Comparison of ENCODE assay signal across 18 cellular contexts in the genomic region with DNA sequence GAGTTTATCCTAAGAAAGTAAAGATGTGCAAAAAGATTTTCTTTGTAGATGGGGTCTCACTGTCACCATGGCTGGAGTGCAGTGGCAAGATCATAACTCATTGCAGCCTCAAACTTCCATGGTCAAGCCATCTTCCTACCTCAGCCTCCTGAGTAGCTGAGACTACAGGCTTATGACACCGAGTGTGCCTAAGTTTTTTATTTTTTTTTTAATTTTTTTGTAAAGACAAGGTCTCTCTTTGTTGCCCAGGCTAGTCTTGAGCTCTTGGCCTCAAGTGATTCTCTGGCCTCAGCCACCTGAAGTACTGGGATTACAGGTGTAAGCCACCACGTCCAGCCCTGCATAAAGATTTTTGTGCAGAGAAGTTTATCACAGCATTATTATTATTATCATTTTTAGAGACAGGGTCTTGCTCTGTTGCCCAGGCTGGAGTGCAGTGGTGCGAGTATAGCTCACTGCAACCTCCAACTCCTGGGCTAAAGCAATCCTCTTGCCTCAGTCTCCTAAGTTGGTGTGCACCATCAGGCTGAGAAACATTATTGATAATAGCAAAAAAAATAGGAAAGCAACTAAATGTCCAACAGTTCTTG. TPM values are rescaled to one million over a fixed set of nuclear protein-coding genes. Genes with fewer than 3 reads are reported as not detected.
A peak's percentile ranks its signal among the peaks of the same experiment; 100 is the strongest.
DNase-seq lines count a peak whose midpoint lies in the region; ATAC-seq, FAIRE-seq and TF ChIP-seq lines count a peak whose summit lies in the region.
"Had no signal": no experiment of that assay in that cellular context is flagged by ENCODE, and none has a peak within 500 bp of the region (broad histone marks: within the 10 kb centered on the region; RNA-seq: fewer than 3 reads in every experiment).

No MANE protein-coding gene starts in this region.

- dilution Hi-C loops in endothelial cell of umbilical vein (cut with MboI; ENCODE audit: extremely low pct_ligation_motif_present, low sequenced_read_pairs): no loop called here

- H3K9me3 Mint-ChIP-seq in activated T-cell treated with anti-CD3 and anti-CD28 coated beads, Interleukin-2, amount 50 U/mL, for 72 hours: no peaks in the 10 kb centered on the region

- peak overlapping the region; percentile 98 for H2BK12ac ChIP-seq in trophoblast cell (ENCODE audit: low read length)

- peak overlapping the region; percentile 54 for H4K8ac ChIP-seq in trophoblast cell (ENCODE audit: low read depth, low read length)

- BruUV-seq in endothelial cell of umbilical vein (replicated peaks; lab: Mats Ljungman, UMichigan): no TSS peak

- no peak overlapping the region for H3K23ac ChIP-seq in trophoblast cell (ENCODE audit: low read length)

- H3K9me3 ChIP-seq in BLaER1 treated with 17β-estradiol and CSF1 and Interleukin-3, amounts not matched to agents 10 nM and 100 nM (replicated peaks in 1 of 11): no peaks in the 10 kb centered on the region
- H3K9me3 ChIP-seq in OCI-LY1 (ENCODE audit: low read length): no peaks in the 10 kb centered on the region
- H3K9me3 ChIP-seq in endothelial cell of umbilical vein (replicated peaks; ENCODE audit: control insufficient read depth, insufficient read depth, low read length): no peaks in the 10 kb centered on the region
- no peaks in the 10 kb centered on the region for H3K9me3 ChIP-seq in trophoblast cell (ENCODE audit: insufficient read depth, low read depth, low read length)
- H3K9me3 ChIP-seq in body of pancreas: no peaks in the 10 kb centered on the region
- no peaks in the 10 kb centered on the region for H3K9me3 ChIP-seq in gastroesophageal sphincter
- H3K9me3 ChIP-seq: HAP-1 had no signal

- CTCF ChIA-PET in endothelial cell of umbilical vein (lab: Charles Lee): interaction anchor here (2.2 to 2.6 kb wide), 2 partner anchors 20 to 42 kb away, joined by 13 to 35 read pairs; partner anchors contain the start of genes MDM2 and SLC35E3

- FAIRE-seq in endothelial cell of umbilical vein (lab: Jason Lieb, UNC): peak; percentile 4
- FAIRE-seq: HTR-8/SVneo had no signal

- TF ChIP-seq CTCF in OCI-LY1 (IDR thresholded peaks at IDR 0.05; ENCODE audit: low read length) (no peak), endothelial cell of umbilical vein (IDR thresholded peaks at IDR 0.05; ENCODE audit: extremely low read depth in 1 of 2, insufficient read depth in 1 of 2, low read depth in 1 of 2, low read length in 2 of 2) (no peak), body of pancreas (IDR thresholded peaks at IDR 0.05) (no peak), gastroesophageal sphincter (IDR thresholded peaks at IDR 0.05) (no peak)

- intact Hi-C loops in endothelial cell of umbilical vein (cut with micrococcal nuclease): no loop called here
- intact Hi-C loops in body of pancreas (cut with DNase I): no loop called here

- H4K91ac ChIP-seq in trophoblast cell (ENCODE audit: low read depth, low read length): peak overlapping the region; percentile 47

- peak overlapping the region; percentile 66 for H3K14ac ChIP-seq in trophoblast cell (ENCODE audit: low read length)

- peak overlapping the region in 5 of 11 experiments; percentile 78 to 88 (median 83); a peak in 7 of 22 replicates for H3K9ac ChIP-seq in BLaER1 treated with 17β-estradiol and CSF1 and Interleukin-3, amounts not matched to agents 10 nM and 100 nM
- no peak overlapping the region for H3K9ac ChIP-seq in OCI-LY1 (ENCODE audit: low read length)
- no peak overlapping the region for H3K9ac ChIP-seq in endothelial cell of umbilical vein (replicated peaks; ENCODE audit: extremely low read depth, insufficient read depth, low read length)
- no peak overlapping the region for H3K9ac ChIP-seq in trophoblast cell (ENCODE audit: low read length)

- H3K4me2 ChIP-seq in BLaER1 treated with 17β-estradiol and CSF1 and Interleukin-3, amounts not matched to agents 10 nM and 100 nM: peak overlapping the region in 9 of 11 experiments; percentile 10 to 90 (median 78); a peak in 16 of 22 replicates
- H3K4me2 ChIP-seq in OCI-LY1 (ENCODE audit: low read length) (no peak overlapping the region), endothelial cell of umbilical vein (ENCODE audit: insufficient read depth, low read length) (no peak overlapping the region), trophoblast cell (ENCODE audit: low read length) (no peak overlapping the region)
- H3K4me2 ChIP-seq: PC-9 had no signal

- peak overlapping the region; percentile 79 for H2BK5ac ChIP-seq in trophoblast cell (ENCODE audit: low read depth, low read length, poor library complexity)

- no peak overlapping the region for H3K27ac Mint-ChIP-seq in activated T-cell treated with anti-CD3 and anti-CD28 coated beads, Interleukin-2, amount 50 U/mL, for 72 hours

- H2BK120ac ChIP-seq in trophoblast cell (ENCODE audit: insufficient read depth, low read length, poor library complexity): peak overlapping the region; percentile 80

- no peaks in the 10 kb centered on the region for H3K36me3 Mint-ChIP-seq in activated T-cell treated with anti-CD3 and anti-CD28 coated beads, Interleukin-2, amount 50 U/mL, for 72 hours (ENCODE audit: insufficient read depth in 2 of 2)

- H4K12ac ChIP-seq in trophoblast cell (ENCODE audit: low read depth, low read length): no peak overlapping the region

- H3K79me2 ChIP-seq in OCI-LY1 (ENCODE audit: insufficient read depth, low read length) (no peaks in the 10 kb centered on the region), endothelial cell of umbilical vein (ENCODE audit: control insufficient read depth, insufficient read depth, low read length) (no peaks in the 10 kb centered on the region), trophoblast cell (ENCODE audit: control insufficient read depth, insufficient read depth, low read length, poor library complexity) (peaks cover 3% of the 10 kb centered on the region)

- H3F3A ChIP-seq in OCI-LY1 (ENCODE audit: insufficient read depth, low read length): no peaks in the 10 kb centered on the region; the same call in 1 of the 2 replicates

- H2AK5ac ChIP-seq in trophoblast cell (ENCODE audit: low read length): peak overlapping the region; percentile 83

- H3K4me3 Mint-ChIP-seq in activated T-cell treated with anti-CD3 and anti-CD28 coated beads, Interleukin-2, amount 50 U/mL, for 72 hours: no peak overlapping the region

- H3K4me1 Mint-ChIP-seq in activated T-cell treated with anti-CD3 and anti-CD28 coated beads, Interleukin-2, amount 50 U/mL, for 72 hours (ENCODE audit: low read depth): peaks cover 5% of the 10 kb centered on the region

- H3K79me1 ChIP-seq in trophoblast cell (ENCODE audit: low read length): peaks cover 21% of the 10 kb centered on the region

- H3K27me3 ChIP-seq in BLaER1 treated with 17β-estradiol and CSF1 and Interleukin-3, amounts not matched to agents 10 nM and 100 nM: peaks cover 0 to 24% (median 14%) of the 10 kb centered on the region in 11 experiments; a peak in 11 of 22 replicates
- H3K27me3 ChIP-seq in OCI-LY1 (ENCODE audit: insufficient read depth, low read length): no peaks in the 10 kb centered on the region
- no peaks in the 10 kb centered on the region for H3K27me3 ChIP-seq in endothelial cell of umbilical vein (ENCODE audit: control insufficient read depth in 2 of 2, insufficient read depth in 2 of 2, low read length in 2 of 2)
- H3K27me3 ChIP-seq in trophoblast cell (ENCODE audit: insufficient read depth, low read length): no peaks in the 10 kb centered on the region
- no peaks in the 10 kb centered on the region for H3K27me3 ChIP-seq in body of pancreas
- no peaks in the 10 kb centered on the region for H3K27me3 ChIP-seq in gastroesophageal sphincter

- H3K18ac ChIP-seq in trophoblast cell (ENCODE audit: low read length): peak overlapping the region; percentile 82

- H3K9me2 ChIP-seq in OCI-LY1 (ENCODE audit: low read depth, low read length): no peaks in the 10 kb centered on the region

- H3K27me3 Mint-ChIP-seq in activated T-cell treated with anti-CD3 and anti-CD28 coated beads, Interleukin-2, amount 50 U/mL, for 72 hours (ENCODE audit: low read depth): no peaks in the 10 kb centered on the region

- TF ChIP-seq POLR2A in endothelial cell of umbilical vein (IDR thresholded peaks at IDR 0.05; ENCODE audit: low read depth, low read length) (no peak), body of pancreas (IDR thresholded peaks at IDR 0.05) (no peak), gastroesophageal sphincter (IDR thresholded peaks at IDR 0.05) (no peak)

- H3K4me3 ChIP-seq in BLaER1 treated with 17β-estradiol and CSF1 and Interleukin-3, amounts not matched to agents 10 nM and 100 nM: no peak overlapping the region
- H3K4me3 ChIP-seq in OCI-LY1 (ENCODE audit: low read depth, low read length, poor library complexity, severe bottlenecking) (no peak overlapping the region), endothelial cell of umbilical vein (replicated peaks in 1 of 3; ENCODE audit: insufficient read depth in 1 of 3, low read depth in 1 of 3, low read length in 3 of 3) (no peak overlapping the region), trophoblast cell (ENCODE audit: low read depth, low read length) (no peak overlapping the region), body of pancreas (no peak overlapping the region), gastroesophageal sphincter (no peak overlapping the region)
- H3K4me3 ChIP-seq: HAP-1, PC-9 had no signal

- H4K20me1 ChIP-seq in BLaER1 treated with 17β-estradiol and CSF1 and Interleukin-3, amounts not matched to agents 10 nM and 100 nM: no peaks in the 10 kb centered on the region
- H4K20me1 ChIP-seq in OCI-LY1 (ENCODE audit: insufficient read depth, low read length) (no peaks in the 10 kb centered on the region), endothelial cell of umbilical vein (replicated peaks; ENCODE audit: control insufficient read depth, extremely low read depth, insufficient read depth, low read length) (no peaks in the 10 kb centered on the region)

- peaks cover 53 to 86% (median 82%) of the 10 kb centered on the region in 10 experiments for H3K4me1 ChIP-seq in BLaER1 treated with 17β-estradiol and CSF1 and Interleukin-3, amounts not matched to agents 10 nM and 100 nM
- peaks cover 93% of the 10 kb centered on the region for H3K4me1 ChIP-seq in OCI-LY1 (ENCODE audit: insufficient read depth, low read length, severe bottlenecking)
- peaks cover 18% of the 10 kb centered on the region for H3K4me1 ChIP-seq in endothelial cell of umbilical vein (ENCODE audit: control insufficient read depth, extremely low read depth, insufficient read depth, low read length)
- H3K4me1 ChIP-seq in trophoblast cell (ENCODE audit: control insufficient read depth in 1 of 2, insufficient read depth in 2 of 2, low read length in 2 of 2): peaks cover 4 to 9% of the 10 kb centered on the region in 2 experiments
- H3K4me1 ChIP-seq in body of pancreas: peaks cover 48% of the 10 kb centered on the region
- peaks cover 0 to 5% (median 0%) of the 10 kb centered on the region in 3 donors for H3K4me1 ChIP-seq in gastroesophageal sphincter
- H3K4me1 ChIP-seq: HAP-1 had no signal

- no peak for DNase-seq in endothelial cell of umbilical vein (ENCODE audit: low read depth, low spot score)
- no peak for DNase-seq in trophoblast cell
- no peak for DNase-seq in activated T-cell treated with anti-CD3 and anti-CD28 coated beads, Interleukin-2, amount 50 U/mL, for 72 hours
- DNase-seq in body of pancreas: no peak
- DNase-seq: DMS79 treated with DMSO at 0.1 percent for 48 hours, NCI-H1092 treated with DMSO at 0.1 percent for 48 hours, NCI-H1694, NCI-H2081 treated with DMSO at 0.1 percent for 48 hours, NCI-H510A treated with DMSO at 0.1 percent for 48 hours, NCI-H82, PC-9 had no signal

- POLR2A ChIA-PET in endothelial cell of umbilical vein (lab: Charles Lee): interaction anchor here (2.7 kb wide), 1 partner anchor 19 kb away, joined by 21 read pairs; the partner anchor contains the start of gene MDM2

- TF ChIP-seq EP300 in gastroesophageal sphincter (IDR thresholded peaks at IDR 0.05): no peak

- H3K4ac ChIP-seq in trophoblast cell (ENCODE audit: low read depth, low read length): no peak overlapping the region

- H2AFZ ChIP-seq in OCI-LY1 (ENCODE audit: low read length) (no peak overlapping the region), endothelial cell of umbilical vein (ENCODE audit: low read depth, low read length) (no peak overlapping the region), trophoblast cell (ENCODE audit: insufficient read depth, low read length, poor library complexity) (no peak overlapping the region)
- H2AFZ ChIP-seq: PC-9 had no signal

- H3K36me3 ChIP-seq in BLaER1 treated with 17β-estradiol and CSF1 and Interleukin-3, amounts not matched to agents 10 nM and 100 nM: no peaks in the 10 kb centered on the region; a peak in 1 of 22 replicates
- H3K36me3 ChIP-seq in OCI-LY1 (ENCODE audit: insufficient read depth, low read length) (no peaks in the 10 kb centered on the region), endothelial cell of umbilical vein (ENCODE audit: control insufficient read depth in 2 of 2, extremely low read depth in 1 of 2, insufficient read depth in 2 of 2, low read length in 2 of 2) (no peaks in the 10 kb centered on the region), trophoblast cell (ENCODE audit: control insufficient read depth in 1 of 2, insufficient read depth in 2 of 2, low read length in 2 of 2) (no peaks in the 10 kb centered on the region), body of pancreas (replicated peaks in 1 of 2; ENCODE audit: insufficient read depth in 1 of 2, low read depth in 2 of 2) (no peaks in the 10 kb centered on the region), gastroesophageal sphincter (peaks cover 0 to 3% of the 10 kb centered on the region in 2 donors)
- H3K36me3 ChIP-seq: HAP-1 had no signal

- no peak for ATAC-seq in activated T-cell treated with anti-CD3 and anti-CD28 coated beads, Interleukin-2, amount 50 U/mL, for 72 hours (replicated peaks in 1 of 2)
- ATAC-seq in body of pancreas (no peak), HG03565 (IDR thresholded peaks at IDR 0.05; ENCODE audit: unreplicated experiment) (no peak), gastroesophageal sphincter (no peak)

- no CpG with 5 or more reads among the region's 3 CpGs for WGBS in trophoblast cell (ENCODE audit: extremely low coverage, insufficient coverage, insufficient read length)
- WGBS in body of pancreas, 2 donors: 90 to 92% methylated on average over 3 of the region's 3 CpGs
- 90 to 91% methylated on average over 2 of the region's 3 CpGs for WGBS in gastroesophageal sphincter (ENCODE audit: low coverage in 1 of 2), 2 donors

- H3K9me1 ChIP-seq in endothelial cell of umbilical vein (replicated peaks; ENCODE audit: control insufficient read depth, extremely low read depth, insufficient read depth, low read length): no peaks in the 10 kb centered on the region

- H3K27ac ChIP-seq in BLaER1 treated with 17β-estradiol and CSF1 and Interleukin-3, amounts not matched to agents 10 nM and 100 nM: peak overlapping the region in 9 of 11 experiments; percentile 80 to 99 (median 96); a peak in 18 of 22 replicates
- peak overlapping the region; percentile 95 for H3K27ac ChIP-seq in OCI-LY1 (ENCODE audit: low read depth, low read length, poor library complexity, severe bottlenecking)
- no peak overlapping the region for H3K27ac ChIP-seq in endothelial cell of umbilical vein (ENCODE audit: insufficient read depth, low read depth, low read length)
- H3K27ac ChIP-seq in trophoblast cell (ENCODE audit: low read depth, low read length): no peak overlapping the region
- peak overlapping the region in 1 of 4 donors; percentile 81 for H3K27ac ChIP-seq in body of pancreas
- H3K27ac ChIP-seq in gastroesophageal sphincter: no peak overlapping the region
- H3K27ac ChIP-seq: C4-2B, PC-9 had no signal

RNA-seq across cellular contexts. Expression of gene MDM2, which starts 19.3 kb away (rescaled TPM):
- total RNA-seq in endothelial cell of umbilical vein (270 and 276 TPM in 2 replicates), body of pancreas (10 to 100 TPM; 54.1 to 93.4 TPM), gastroesophageal sphincter (10 to 100 TPM; 47.5 to 79.2 (median 57.4) TPM)
- polyA plus RNA-seq in endothelial cell of umbilical vein: 12.2 and 16.7 TPM in 2 replicates
- 19.5 and 20.9 TPM in 2 replicates for polyA plus RNA-seq in endothelial cell of umbilical vein (2011; cell fraction: cytosol; rRNA removed)
- polyA plus RNA-seq in endothelial cell of umbilical vein (2011; cell fraction: nucleus; rRNA removed): 92.1 and 112 TPM in 2 replicates
- 88.0 and 129 TPM in 2 replicates for polyA plus RNA-seq in endothelial cell of umbilical vein (2012)
- polyA minus RNA-seq in endothelial cell of umbilical vein: 121 and 123 TPM in 2 replicates
- polyA minus RNA-seq in endothelial cell of umbilical vein (2011; cell fraction: cytosol; rRNA and poly(A)+ RNA removed): 37.3 TPM
- polyA minus RNA-seq in endothelial cell of umbilical vein (2011; cell fraction: nucleus; rRNA and poly(A)+ RNA removed): 167 and 236 TPM in 2 replicates
- 194 and 207 TPM in 2 replicates for polyA plus RNA-seq in trophoblast cell (2013)
- 100 to 1,000 TPM; 191 to 225 TPM for total RNA-seq in activated T-cell treated with anti-CD3 and anti-CD28 coated beads, Interleukin-2, amount 50 U/mL, for 72 hours

RNA-seq across cellular contexts. Expression of gene SLC35E3, which starts 42.7 kb away (rescaled TPM):
- total RNA-seq in endothelial cell of umbilical vein (9.9 and 13.8 TPM in 2 replicates), body of pancreas (1 to 10 TPM; 2.1 to 2.6 TPM), gastroesophageal sphincter (10 to 100 TPM in 1 of 4 donors, 1 to 10 TPM in 3; 1.3 to 15.1 (median 4.9) TPM)
- polyA plus RNA-seq in endothelial cell of umbilical vein: 8.1 and 9.4 TPM in 2 replicates
- polyA plus RNA-seq in endothelial cell of umbilical vein (2011; cell fraction: cytosol; rRNA removed): 5.6 and 6.5 TPM in 2 replicates
- 5.9 and 6.9 TPM in 2 replicates for polyA plus RNA-seq in endothelial cell of umbilical vein (2011; cell fraction: nucleus; rRNA removed)
- 8.0 and 15.9 TPM in 2 replicates for polyA plus RNA-seq in endothelial cell of umbilical vein (2012)
- 12.4 and 15.8 TPM in 2 replicates for polyA minus RNA-seq in endothelial cell of umbilical vein
- polyA minus RNA-seq in endothelial cell of umbilical vein (2011; cell fraction: cytosol; rRNA and poly(A)+ RNA removed): 1.5 TPM
- 2.8 and 5.1 TPM in 2 replicates for polyA minus RNA-seq in endothelial cell of umbilical vein (2011; cell fraction: nucleus; rRNA and poly(A)+ RNA removed)
- polyA plus RNA-seq in trophoblast cell (2013): 5.2 and 5.3 TPM in 2 replicates
- total RNA-seq in activated T-cell treated with anti-CD3 and anti-CD28 coated beads, Interleukin-2, amount 50 U/mL, for 72 hours: 1 to 10 TPM; 5.6 to 6.8 TPM

Comparison
In these comparisons a context has a peak if more than half of its experiments do, and no peak if none do; other contexts are left out.
1. H3K27ac ChIP-seq: peak in BLaER1 treated with 17β-estradiol and CSF1 and Interleukin-3, amounts not matched to agents 10 nM and 100 nM (9 of 11) and OCI-LY1 (single experiment); none in endothelial cell of umbilical vein (single experiment), trophoblast cell (single experiment) and gastroesophageal sphincter (0 of 4).
2. H3K4me2 ChIP-seq: peak in BLaER1 treated with 17β-estradiol and CSF1 and Interleukin-3, amounts not matched to agents 10 nM and 100 nM (9 of 11); none in OCI-LY1 (single experiment), endothelial cell of umbilical vein (single experiment) and trophoblast cell (single experiment).